8 cellular contexts compared by ENCODE assay signal in genomic region chr20:36969050-36969449, GRCh38. TPM values are rescaled to one million over a fixed set of nuclear protein-coding genes. Genes with fewer than 3 reads are reported as not detected.
A peak's percentile ranks its signal among the peaks of the same experiment; 100 is the strongest.
DNase-seq lines count a peak whose midpoint lies in the region; ATAC-seq and TF ChIP-seq lines count a peak whose summit lies in the region.
"Had no signal": no experiment of that assay in that cellular context is flagged by ENCODE, and none has a peak within 500 bp of the region (broad histone marks: within the 10 kb centered on the region; RNA-seq: fewer than 3 reads in every experiment).

No MANE protein-coding gene starts in this region.

- H4K20me1 ChIP-seq in GM23338 (replicated peaks; ENCODE audit: insufficient read depth): no peaks in the 10 kb centered on the region

- H3K9me2 ChIP-seq in GM23338 (ENCODE audit: insufficient read depth): no peaks in the 10 kb centered on the region

- H3K36me3 ChIP-seq in GM23338 (ENCODE audit: insufficient read depth): no peaks in the 10 kb centered on the region
- H3K36me3 ChIP-seq: MG63 had no signal

- no peak overlapping the region for H3K27ac Mint-ChIP-seq in GM23338
- H3K27ac Mint-ChIP-seq in activated naive CD8-positive, alpha-beta T cell treated with anti-CD3 and anti-CD28 coated beads, Interleukin-2, amount 10 ng/mL, durations not matched to agents 7 days and 5 days: peak overlapping the region; percentile 93
- peak overlapping the region; percentile 93 to 99 (median 96) for H3K27ac Mint-ChIP-seq in naive thymus-derived CD8-positive, alpha-beta T cell

- H3K27me3 ChIP-seq in GM23338 (ENCODE audit: insufficient read depth): no peaks in the 10 kb centered on the region
- H3K27me3 ChIP-seq: MG63 had no signal

- H3K4me3 Mint-ChIP-seq in GM23338: no peak overlapping the region
- peak overlapping the region; percentile 40 for H3K4me3 Mint-ChIP-seq in activated naive CD8-positive, alpha-beta T cell treated with anti-CD3 and anti-CD28 coated beads, Interleukin-2, amount 10 ng/mL, durations not matched to agents 7 days and 5 days
- H3K4me3 Mint-ChIP-seq in naive thymus-derived CD8-positive, alpha-beta T cell: peak overlapping the region in 9 of 10 donors; percentile 59 to 83 (median 73)

- H3K36me3 Mint-ChIP-seq in GM23338 (ENCODE audit: low read depth): no peaks in the 10 kb centered on the region; the same call in 2 of the 3 replicates
- H3K36me3 Mint-ChIP-seq in activated naive CD8-positive, alpha-beta T cell treated with anti-CD3 and anti-CD28 coated beads, Interleukin-2, amount 10 ng/mL, durations not matched to agents 7 days and 5 days: peaks cover 13% of the 10 kb centered on the region
- peaks cover 0 to 5% (median 2%) of the 10 kb centered on the region in 3 donors for H3K36me3 Mint-ChIP-seq in naive thymus-derived CD8-positive, alpha-beta T cell

- H3K4me2 ChIP-seq in GM23338: no peak overlapping the region

- ATAC-seq in GM23338 (no peak), GM18867 (IDR thresholded peaks at IDR 0.05; ENCODE audit: unreplicated experiment) (no peak)
- no peak for ATAC-seq in activated naive CD8-positive, alpha-beta T cell treated with anti-CD3 and anti-CD28 coated beads, Interleukin-2, amount 10 ng/mL, durations not matched to agents 7 days and 5 days (ENCODE audit: low read depth)
- no peak for ATAC-seq in naive thymus-derived CD8-positive, alpha-beta T cell

- H3K4me1 ChIP-seq in GM23338 (ENCODE audit: insufficient read depth): 0 out of 2 replicates have a peak, but pooled peaks cover 4% of the 10 kb centered on the region

- no peak for TF ChIP-seq CTCF in GM23338 (conservative IDR thresholded peaks at IDR 0.05; ENCODE audit: low read depth in 2 of 2)

- H3K4me1 Mint-ChIP-seq in GM23338: peaks cover 4% of the 10 kb centered on the region; the same call in 1 of the 3 replicates
- peaks cover 52% of the 10 kb centered on the region for H3K4me1 Mint-ChIP-seq in activated naive CD8-positive, alpha-beta T cell treated with anti-CD3 and anti-CD28 coated beads, Interleukin-2, amount 10 ng/mL, durations not matched to agents 7 days and 5 days
- peaks cover 35 to 72% (median 63%) of the 10 kb centered on the region in 4 donors for H3K4me1 Mint-ChIP-seq in naive thymus-derived CD8-positive, alpha-beta T cell

- H3K27ac ChIP-seq in GM23338 (ENCODE audit: low read depth): no peak overlapping the region

- no peak overlapping the region for H3K4me3 ChIP-seq in GM23338
- H3K4me3 ChIP-seq: MG63 had no signal

- DNase-seq in CD1c-positive myeloid dendritic cell (ENCODE audit: extremely low spot score) (peak; percentile 93), GM23338 (ENCODE audit: low spot score) (no peak), GM19240 (ENCODE audit: insufficient read length, low spot score) (no peak), NCI-H2227 (lab: John Stamatoyannopoulos, UW; ENCODE audit: unreplicated experiment) (no peak)
- DNase-seq in activated naive CD8-positive, alpha-beta T cell treated with anti-CD3 and anti-CD28 coated beads, Interleukin-2, amount 10 ng/mL, durations not matched to agents 7 days and 5 days: no peak
- no peak for DNase-seq in naive thymus-derived CD8-positive, alpha-beta T cell
- DNase-seq: MG63 had no signal

- peaks cover 4% of the 10 kb centered on the region for H3K27me3 Mint-ChIP-seq in GM23338 (ENCODE audit: insufficient read depth, low read depth, poor library complexity)
- H3K27me3 Mint-ChIP-seq in activated naive CD8-positive, alpha-beta T cell treated with anti-CD3 and anti-CD28 coated beads, Interleukin-2, amount 10 ng/mL, durations not matched to agents 7 days and 5 days: no peaks in the 10 kb centered on the region
- H3K27me3 Mint-ChIP-seq in naive thymus-derived CD8-positive, alpha-beta T cell: no peaks in the 10 kb centered on the region

- no peaks in the 10 kb centered on the region for H3F3A ChIP-seq in GM23338 (replicated peaks; ENCODE audit: low read depth)

- POLR2A ChIA-PET in activated naive CD8-positive, alpha-beta T cell treated with anti-CD3 and anti-CD28 coated beads, Interleukin-2, amount 10 ng/mL, durations not matched to agents 7 days and 5 days (lab: Charles Lee): interaction anchor here (0.9 to 2.3 kb wide), 5 partner anchors 10 to 26 kb away, joined by 3 to 11 read pairs (median 5); no protein-coding TSS in a partner anchor
- POLR2A ChIA-PET in naive thymus-derived CD8-positive, alpha-beta T cell (lab: Charles Lee): interaction anchor here (0.7 to 2.2 kb wide), 13 partner anchors 8 to 46 kb away, joined by 3 to 12 read pairs (median 4); no protein-coding TSS in a partner anchor

- H3K9me3 Mint-ChIP-seq in GM23338: no peaks in the 10 kb centered on the region
- no peaks in the 10 kb centered on the region for H3K9me3 Mint-ChIP-seq in activated naive CD8-positive, alpha-beta T cell treated with anti-CD3 and anti-CD28 coated beads, Interleukin-2, amount 10 ng/mL, durations not matched to agents 7 days and 5 days
- peaks cover 0 to 2% (median 0%) of the 10 kb centered on the region in 9 donors for H3K9me3 Mint-ChIP-seq in naive thymus-derived CD8-positive, alpha-beta T cell

- peak overlapping the region; percentile 90 for H2AFZ ChIP-seq in GM23338

- no peaks in the 10 kb centered on the region for H3K79me2 ChIP-seq in GM23338 (replicated peaks; ENCODE audit: insufficient read depth)

TF ChIP-seq in GM23338, 12 proteins besides CTCF, POLR2A, EP300 and RAD21:
- TF ChIP-seq EZH2 (IDR thresholded peaks at IDR 0.05; ENCODE audit: low read depth, unreplicated experiment) (no peak), NANOG (IDR thresholded peaks at IDR 0.05; ENCODE audit: borderline replicate concordance) (no peak), ZNF114 (CRISPR knock-in tag; IDR thresholded peaks at IDR 0.05) (no peak)
TF ChIP-seq in GM23338: peak in this region for 0.

RNA-seq across cellular contexts. Expression of gene SAMHD1, which starts 17.5 kb away (rescaled TPM):
- 45.4 and 50.3 TPM in 2 replicates for total RNA-seq in GM23338 (2014; rRNA removed; shearing (Covaris generic))
- 19.5 and 21.9 TPM in 2 replicates for polyA plus RNA-seq in GM23338 (2016; fragmentation: Nextera tagmentation; extraction: Ambion mirVana)
- total RNA-seq in activated naive CD8-positive, alpha-beta T cell treated with anti-CD3 and anti-CD28 coated beads, Interleukin-2, amount 10 ng/mL, durations not matched to agents 7 days and 5 days: 100 to 1,000 TPM; 222 to 229 TPM
- total RNA-seq in naive thymus-derived CD8-positive, alpha-beta T cell: 100 to 1,000 TPM; 204 to 220 TPM
- 100 to 1,000 TPM; 212 to 247 (median 219) TPM for polyA plus RNA-seq in naive thymus-derived CD8-positive, alpha-beta T cell
